Comparison of ENCODE assay signal across 17 cellular contexts in the genomic region with DNA sequence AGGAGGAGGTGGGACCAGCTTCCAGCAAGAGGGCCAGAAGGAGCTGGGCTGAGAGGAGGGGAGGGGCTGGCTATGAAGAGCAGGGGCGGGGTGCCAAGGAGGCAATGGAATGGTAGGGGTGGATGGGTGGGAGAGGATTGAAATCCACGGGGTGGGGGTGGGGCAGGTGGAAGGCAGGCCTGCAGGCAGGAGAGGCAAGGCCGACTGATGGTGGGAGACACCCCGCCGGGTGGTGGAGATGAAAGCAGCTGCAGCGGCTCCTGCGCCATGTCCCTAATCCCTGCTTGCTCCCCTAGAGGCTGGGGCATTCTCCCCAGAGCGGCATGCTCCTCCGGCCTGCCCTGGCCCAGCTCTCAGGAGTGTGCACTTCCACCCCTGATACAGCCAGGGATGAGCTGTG. TPM values are rescaled to one million over a fixed set of nuclear protein-coding genes. Genes with fewer than 3 reads are reported as not detected.
DNase-seq lines count a peak whose midpoint lies in the region; ATAC-seq and TF ChIP-seq lines count a peak whose summit lies in the region.
"Had no signal": no experiment of that assay in that cellular context is flagged by ENCODE, and none has a peak within 500 bp of the region (broad histone marks: within the 10 kb centered on the region; RNA-seq: fewer than 3 reads in every experiment).

No MANE protein-coding gene starts in this region.

- H3K36me3 Mint-ChIP-seq in type B pancreatic cell, result no peaks in the 10 kb centered on the region
- peaks cover 2% of the 10 kb centered on the region for H3K36me3 Mint-ChIP-seq in T-helper 17 cell (ENCODE audit: low read depth)
- H3K36me3 Mint-ChIP-seq: CD4-positive, alpha-beta memory T cell had no signal

- H3K27ac Mint-ChIP-seq in type B pancreatic cell (peak overlapping the region; percentile 70), T-helper 17 cell (no peak overlapping the region)
- H3K27ac Mint-ChIP-seq: CD4-positive, alpha-beta memory T cell had no signal

- H3K27me3 ChIP-seq in SJCRH30, result no peaks in the 10 kb centered on the region

- peaks cover 15% of the 10 kb centered on the region for H3K4me1 ChIP-seq in SJCRH30
- H3K4me1 ChIP-seq: BE2C had no signal

- no peaks in the 10 kb centered on the region for H3K36me3 ChIP-seq in SJCRH30
- H3K36me3 ChIP-seq: BE2C had no signal

- DNase-seq in NCI-H524 (lab: John Stamatoyannopoulos, UW) (peak; percentile 57 to 67), NCI-H524 treated with DMSO at 0.1 percent for 48 hours (lab: John Stamatoyannopoulos, UW) (no peak), SJCRH30 (peak; percentile 50 to 61), iPS-NIHi7 (ENCODE audit: extremely low spot score) (peak; percentile 55), type B pancreatic cell (ENCODE audit: extremely low spot score, unreplicated experiment) (no peak), T-helper 17 cell (no peak), NCI-H345 treated with DMSO at 0.1 percent for 48 hours (lab: John Stamatoyannopoulos, UW; ENCODE audit: unreplicated experiment) (no peak), inferior parietal cortex (ENCODE audit: extremely low spot score) (no peak)
- DNase-seq: 8988T; BE2C; CD4-positive, alpha-beta memory T cell; KG1; NCI-H1436; NCI-H2029; NK-92 treated with Interleukin-12 subunit alpha and Interleukin-12 subunit beta, amount 100 ng/mL, for 24 hours had no signal

- H3K27me3 Mint-ChIP-seq in type B pancreatic cell, result peaks cover 25% of the 10 kb centered on the region
- H3K27me3 Mint-ChIP-seq in T-helper 17 cell, result peaks cover 38% of the 10 kb centered on the region

- H3K27ac ChIP-seq in SJCRH30, result no peak overlapping the region
- H3K27ac ChIP-seq: RWPE1 had no signal

- H3K4me1 Mint-ChIP-seq in type B pancreatic cell (ENCODE audit: unreplicated experiment), result peaks cover 9% of the 10 kb centered on the region
- H3K4me1 Mint-ChIP-seq in T-helper 17 cell, result peaks cover 4% of the 10 kb centered on the region

- TF ChIP-seq CTCF in type B pancreatic cell (conservative IDR thresholded peaks at IDR 0.05), result peak; percentile 13

- no peak for ATAC-seq in T-helper 17 cell

- H3K4me3 Mint-ChIP-seq in type B pancreatic cell, result no peak overlapping the region
- no peak overlapping the region for H3K4me3 Mint-ChIP-seq in T-helper 17 cell
- H3K4me3 Mint-ChIP-seq: CD4-positive, alpha-beta memory T cell had no signal

- no peaks in the 10 kb centered on the region for H3K9me3 Mint-ChIP-seq in type B pancreatic cell
- H3K9me3 Mint-ChIP-seq: CD4-positive, alpha-beta memory T cell had no signal

- H3K9me3 ChIP-seq in SJCRH30 (replicated peaks), result no peaks in the 10 kb centered on the region
- no peaks in the 10 kb centered on the region for H3K9me3 ChIP-seq in T-helper 17 cell (ENCODE audit: control insufficient read depth, low read length, poor library complexity, severe bottlenecking)
- H3K9me3 ChIP-seq: BE2C had no signal

- H3K4me3 ChIP-seq in SJCRH30, result no peak overlapping the region

RNA-seq across cellular contexts. Expression of gene TAC4, which starts 27.8 kb away (rescaled TPM):
- total RNA-seq in SJCRH30 (2014; rRNA removed; shearing (Covaris generic)), result not detected in 2 replicates
- total RNA-seq in type B pancreatic cell (ENCODE audit: low replicate concordance) (not detected in 2 replicates), T-helper 17 cell (not detected)
- total RNA-seq: CD4-positive, alpha-beta memory T cell; G401 had no signal

Comparison
In these comparisons a context has a peak if more than half of its experiments do, and no peak if none do; other contexts are left out.
1. DNase-seq: peak in NCI-H524 (2 of 2), SJCRH30 (2 of 2) and iPS-NIHi7 (single experiment); none in NCI-H524 treated with DMSO at 0.1 percent for 48 hours (single experiment), type B pancreatic cell (single experiment), T-helper 17 cell (0 of 3), NCI-H345 treated with DMSO at 0.1 percent for 48 hours (single experiment) and inferior parietal cortex (single experiment).